12 cellular contexts compared by ENCODE assay signal in the genomic region with DNA sequence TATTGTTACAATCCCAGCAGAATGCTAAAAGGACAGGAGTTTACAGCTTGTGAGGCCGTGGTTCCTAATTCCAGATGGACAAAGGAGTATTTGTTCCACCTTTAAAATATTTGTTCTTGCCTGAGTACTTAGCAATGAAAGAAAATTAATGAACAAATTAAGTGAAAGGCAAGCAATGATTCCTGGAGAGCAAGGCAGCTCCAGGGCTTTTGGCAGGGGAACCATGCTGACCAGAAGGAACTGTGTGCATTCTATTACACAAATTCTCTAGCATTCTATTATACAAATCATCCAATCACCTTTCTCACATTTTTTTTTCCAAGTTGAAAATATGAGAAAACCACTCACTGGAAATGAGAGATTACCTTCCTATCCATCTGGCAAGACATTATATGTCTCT. TPM values are rescaled to one million over a fixed set of nuclear protein-coding genes. Genes with fewer than 3 reads are reported as not detected.
A peak's percentile ranks its signal among the peaks of the same experiment; 100 is the strongest.
DNase-seq lines count a peak whose midpoint lies in the region; ATAC-seq and TF ChIP-seq lines count a peak whose summit lies in the region.
"Had no signal": no experiment of that assay in that cellular context is flagged by ENCODE, and none has a peak within 500 bp of the region (broad histone marks: within the 10 kb centered on the region; RNA-seq: fewer than 3 reads in every experiment).

No MANE protein-coding gene starts in this region.

- no peak for TF ChIP-seq CTCF in brain microvascular endothelial cell (IDR thresholded peaks at IDR 0.05; ENCODE audit: low read depth, low read length, missing control alignments)

- H3K27me3 ChIP-seq in ACC112 (ENCODE audit: insufficient read depth, low read length) = no peaks in the 10 kb centered on the region
- H3K27me3 ChIP-seq in HUES64 (ENCODE audit: insufficient read depth, low read length) = peaks cover 42% of the 10 kb centered on the region
- H3K27me3 ChIP-seq in brain microvascular endothelial cell (replicated peaks) = no peaks in the 10 kb centered on the region
- no peaks in the 10 kb centered on the region for H3K27me3 ChIP-seq in muscle layer of colon (ENCODE audit: control insufficient read depth in 1 of 2, insufficient read depth in 2 of 2, low read length in 2 of 2)
- H3K27me3 ChIP-seq: ovary had no signal

- in situ Hi-C loops in brain microvascular endothelial cell (cut with HindIII; ENCODE audit: low pct_ligation_motif_present, low sequenced_read_pairs) = no loop called here

- H3K9ac ChIP-seq in HUES64 (ENCODE audit: low read depth, low read length) = peak overlapping the region; percentile 38; the same call in 1 of the 2 replicates
- no peak overlapping the region for H3K9ac ChIP-seq in muscle layer of colon (ENCODE audit: low read length)

- H3K36me3 ChIP-seq in ACC112 (ENCODE audit: insufficient read depth, low read length) (peaks cover 3% of the 10 kb centered on the region; the same call in 1 of the 2 replicates), HUES64 (ENCODE audit: insufficient read depth, low read length) (0 out of 2 replicates have a peak, but pooled peaks cover 4% of the 10 kb centered on the region), brain microvascular endothelial cell (replicated peaks) (peaks cover 4% of the 10 kb centered on the region), muscle layer of colon (ENCODE audit: insufficient read depth, low read length) (peaks cover 15% of the 10 kb centered on the region)
- H3K36me3 ChIP-seq: HAP-1, ovary had no signal

- H3K27ac ChIP-seq in ACC112 (ENCODE audit: low read depth, low read length) (peak overlapping the region; percentile 92), HUES64 (ENCODE audit: low read depth, low read length) (no peak overlapping the region), brain microvascular endothelial cell (peak overlapping the region; percentile 6), muscle layer of colon (ENCODE audit: low read depth, low read length) (peak overlapping the region; percentile 19)
- H3K27ac ChIP-seq: ovary, tibial nerve had no signal

- WGBS in HUES64 = 78% methylated on average over 1 of the region's 1 CpG

- H3K4me1 ChIP-seq in ACC112 (ENCODE audit: control insufficient read depth, insufficient read depth, low read length, unreplicated experiment) (peaks cover 33% of the 10 kb centered on the region), HUES64 (ENCODE audit: insufficient read depth, low read length) (peaks cover 24% of the 10 kb centered on the region), muscle layer of colon (ENCODE audit: insufficient read depth, low read length) (peaks cover 18% of the 10 kb centered on the region)

- H2AFZ ChIP-seq in ACC112 (ENCODE audit: low read length, unreplicated experiment) = peak overlapping the region; percentile 77

- H3K4me3 ChIP-seq in ACC112 (ENCODE audit: low read depth, low read length) (peak overlapping the region; percentile 89), HUES64 (ENCODE audit: low read length) (no peak overlapping the region), brain microvascular endothelial cell (ENCODE audit: low read depth, low read length) (no peak overlapping the region), muscle layer of colon (ENCODE audit: low read depth in 1 of 2, low read length in 2 of 2) (no peak overlapping the region)
- H3K4me3 ChIP-seq: HAP-1, ovary, tibial nerve had no signal

- H3K9me3 ChIP-seq in HUES64 (ENCODE audit: insufficient read depth, low read depth, low read length) = no peaks in the 10 kb centered on the region
- H3K9me3 ChIP-seq in muscle layer of colon (ENCODE audit: low read length) = no peaks in the 10 kb centered on the region
- H3K9me3 ChIP-seq: HAP-1, ovary, tibial nerve had no signal

- peaks cover 29% of the 10 kb centered on the region for H3K79me2 ChIP-seq in ACC112 (ENCODE audit: control insufficient read depth, insufficient read depth, low read length, unreplicated experiment)

- DNase-seq in brain microvascular endothelial cell = no peak
- no peak for DNase-seq in mesenteric fat pad (ENCODE audit: low spot score)
- DNase-seq in stimulated activated CD4-positive, alpha-beta T cell treated with anti-CD3 and anti-CD28 coated beads, Interleukin-2, amount 100 ng/mL, for 24 hours = no peak
- DNase-seq in DMS153 treated with DMSO at 0.1 percent for 48 hours (lab: John Stamatoyannopoulos, UW; ENCODE audit: unreplicated experiment) = no peak
- DNase-seq: NCI-H446 treated with DMSO at 0.1 percent for 48 hours, ovary had no signal

- ATAC-seq in HG03571 (IDR thresholded peaks at IDR 0.05; ENCODE audit: unreplicated experiment) = no peak

RNA-seq across cellular contexts. Expression of gene BMAL2, which starts 1.8 kb away (rescaled TPM):
- polyA plus RNA-seq in HUES64 (2013, experiment 1 of 2) = 10.0 TPM
- polyA plus RNA-seq in HUES64 (2013, experiment 2 of 2) = 8.1 TPM
- 3.2 TPM for total RNA-seq in mesenteric fat pad
